ENCODE assay signal across 15 cellular contexts in genomic region chr1:15757016-15757543, GRCh38. TPM values are rescaled to one million over a fixed set of nuclear protein-coding genes. Genes with fewer than 3 reads are reported as not detected.
A peak's percentile ranks its signal among the peaks of the same experiment; 100 is the strongest.
DNase-seq lines count a peak whose midpoint lies in the region; ATAC-seq and TF ChIP-seq lines count a peak whose summit lies in the region.
"Had no signal": no experiment of that assay in that cellular context is flagged by ENCODE, and none has a peak within 500 bp of the region (broad histone marks: within the 10 kb centered on the region; RNA-seq: fewer than 3 reads in every experiment).

No MANE protein-coding gene starts in this region.

- H3K36me3 ChIP-seq in ES-I3 (ENCODE audit: insufficient read depth, low read length) = no peaks in the 10 kb centered on the region
- no peaks in the 10 kb centered on the region for H3K36me3 ChIP-seq in Panc1 (ENCODE audit: control insufficient read depth, insufficient read depth, low read length)
- H3K36me3 ChIP-seq in gastroesophageal sphincter = no peaks in the 10 kb centered on the region
- no peaks in the 10 kb centered on the region for H3K36me3 ChIP-seq in parathyroid adenoma (ENCODE audit: control insufficient read depth, insufficient read depth, low read length)

- H3K27me3 ChIP-seq in Panc1 (ENCODE audit: control insufficient read depth, insufficient read depth, low read length) = no peaks in the 10 kb centered on the region
- H3K27me3 ChIP-seq in gastroesophageal sphincter = peaks cover 16% of the 10 kb centered on the region
- H3K27me3 ChIP-seq in parathyroid adenoma (ENCODE audit: control insufficient read depth, insufficient read depth, low read length) = no peaks in the 10 kb centered on the region

- peak overlapping the region in 1 of 2 experiments; percentile 29; a peak in 1 of 4 replicates for H3K4me3 ChIP-seq in Panc1 (ENCODE audit: low read depth in 2 of 2, low read length in 2 of 2)
- no peak overlapping the region for H3K4me3 ChIP-seq in gastroesophageal sphincter
- H3K4me3 ChIP-seq in parathyroid adenoma (ENCODE audit: low read depth, low read length) = peak overlapping the region; percentile 35
- H3K4me3 ChIP-seq: K562 had no signal

- ATAC-seq in Panc1 (peak; percentile 22), gastroesophageal sphincter (no peak), GM19395 (IDR thresholded peaks at IDR 0.05; ENCODE audit: unreplicated experiment) (no peak), GM19023 (IDR thresholded peaks at IDR 0.05; ENCODE audit: unreplicated experiment) (no peak)
- no peak for ATAC-seq in activated CD8-positive, alpha-beta T cell treated with anti-CD3 and anti-CD28 coated beads, Interleukin-2, amount 10 ng/mL, durations not matched to agents 7 days and 5 days

- H3K4me2 ChIP-seq in parathyroid adenoma (ENCODE audit: low read length) = peak overlapping the region; percentile 60

- H3K4me1 ChIP-seq in ES-I3 (ENCODE audit: insufficient read depth, low read length) (peaks cover 34% of the 10 kb centered on the region), Panc1 (ENCODE audit: control insufficient read depth, insufficient read depth, low read length) (peaks cover 33% of the 10 kb centered on the region), gastroesophageal sphincter (peaks cover 0 to 63% (median 28%) of the 10 kb centered on the region in 3 donors), parathyroid adenoma (peaks cover 7% of the 10 kb centered on the region)

- H3K27ac ChIP-seq in Panc1 (ENCODE audit: low read length) = peak overlapping the region; percentile 66
- peak overlapping the region in 3 of 4 donors; percentile 77 to 88 (median 81) for H3K27ac ChIP-seq in gastroesophageal sphincter
- H3K27ac ChIP-seq in parathyroid adenoma = no peak overlapping the region

- no peaks in the 10 kb centered on the region for H3K79me2 ChIP-seq in parathyroid adenoma

- no TSS peak for BruUV-seq in Panc1 (replicated peaks; lab: Mats Ljungman, UMichigan)

- DNase-seq in Panc1 (ENCODE audit: low read depth, low spot score) = no peak
- DNase-seq in activated CD4-positive, alpha-beta memory T cell treated with anti-CD3 and anti-CD28 coated beads, Interleukin-2, amount 10 ng/mL, durations not matched to agents 7 days and 5 days = no peak
- no peak for DNase-seq in activated CD8-positive, alpha-beta T cell treated with anti-CD3 and anti-CD28 coated beads, Interleukin-2, amount 10 ng/mL, durations not matched to agents 7 days and 5 days
- DNase-seq: amniotic stem cell, GOT3 had no signal

- H3K36me3 Mint-ChIP-seq in activated CD4-positive, alpha-beta memory T cell treated with anti-CD3 and anti-CD28 coated beads, Interleukin-2, amount 10 ng/mL, durations not matched to agents 7 days and 5 days (ENCODE audit: low read depth) = no peaks in the 10 kb centered on the region
- no peaks in the 10 kb centered on the region for H3K36me3 Mint-ChIP-seq in activated CD8-positive, alpha-beta T cell treated with anti-CD3 and anti-CD28 coated beads, Interleukin-2, amount 10 ng/mL, durations not matched to agents 7 days and 5 days (ENCODE audit: low read depth)
- H3K36me3 Mint-ChIP-seq: CD4-positive, alpha-beta memory T cell had no signal

- TF ChIP-seq EP300 in gastroesophageal sphincter (IDR thresholded peaks at IDR 0.05) = no peak

- H3K4me1 Mint-ChIP-seq in activated CD4-positive, alpha-beta memory T cell treated with anti-CD3 and anti-CD28 coated beads, Interleukin-2, amount 10 ng/mL, durations not matched to agents 7 days and 5 days = peaks cover 11% of the 10 kb centered on the region
- H3K4me1 Mint-ChIP-seq in activated CD8-positive, alpha-beta T cell treated with anti-CD3 and anti-CD28 coated beads, Interleukin-2, amount 10 ng/mL, durations not matched to agents 7 days and 5 days (ENCODE audit: low read depth) = peaks cover 10% of the 10 kb centered on the region

- H3K9me3 ChIP-seq in ES-I3 (ENCODE audit: control insufficient read depth, insufficient read depth, low read length) = no peaks in the 10 kb centered on the region
- H3K9me3 ChIP-seq in Panc1 (ENCODE audit: control insufficient read depth, insufficient read depth, low read depth, low read length) = no peaks in the 10 kb centered on the region
- no peaks in the 10 kb centered on the region for H3K9me3 ChIP-seq in gastroesophageal sphincter
- no peaks in the 10 kb centered on the region for H3K9me3 ChIP-seq in parathyroid adenoma (ENCODE audit: control insufficient read depth, low read length)

- H3K27me3 Mint-ChIP-seq in activated CD4-positive, alpha-beta memory T cell treated with anti-CD3 and anti-CD28 coated beads, Interleukin-2, amount 10 ng/mL, durations not matched to agents 7 days and 5 days = peaks cover 51% of the 10 kb centered on the region
- peaks cover 41% of the 10 kb centered on the region for H3K27me3 Mint-ChIP-seq in activated CD8-positive, alpha-beta T cell treated with anti-CD3 and anti-CD28 coated beads, Interleukin-2, amount 10 ng/mL, durations not matched to agents 7 days and 5 days (ENCODE audit: low read depth)

- 100% methylated on average over 1 of the region's 9 CpGs; no CpG with 5 or more reads in 1 of the 2 donors for WGBS in gastroesophageal sphincter (ENCODE audit: low coverage in 1 of 2), 2 donors

- intact Hi-C loops in Panc1 (cut with micrococcal nuclease; ENCODE audit: unreplicated experiment) = no loop called here

- CTCF ChIA-PET in Panc1 (lab: Charles Lee) = interaction anchor here (0.5 kb wide), 1 partner anchor 163 kb away, joined by 5 read pairs; no protein-coding TSS in a partner anchor
- CTCF ChIA-PET in activated CD4-positive, alpha-beta memory T cell treated with anti-CD3 and anti-CD28 coated beads, Interleukin-2, amount 10 ng/mL, durations not matched to agents 7 days and 5 days (lab: Charles Lee) = no interaction called here
- CTCF ChIA-PET in activated CD8-positive, alpha-beta T cell treated with anti-CD3 and anti-CD28 coated beads, Interleukin-2, amount 10 ng/mL, durations not matched to agents 7 days and 5 days (lab: Charles Lee) = interaction anchor here (0.8 kb wide), 1 partner anchor 39 kb away, joined by 3 read pairs; no protein-coding TSS in a partner anchor

- no peaks in the 10 kb centered on the region for H3K9me3 Mint-ChIP-seq in activated CD4-positive, alpha-beta memory T cell treated with anti-CD3 and anti-CD28 coated beads, Interleukin-2, amount 10 ng/mL, durations not matched to agents 7 days and 5 days
- no peaks in the 10 kb centered on the region for H3K9me3 Mint-ChIP-seq in activated CD8-positive, alpha-beta T cell treated with anti-CD3 and anti-CD28 coated beads, Interleukin-2, amount 10 ng/mL, durations not matched to agents 7 days and 5 days (ENCODE audit: insufficient read depth)

- peak overlapping the region; percentile 73 for H3K9ac ChIP-seq in ES-I3 (ENCODE audit: low read depth, low read length)
- no peak overlapping the region for H3K9ac ChIP-seq in parathyroid adenoma

- in situ Hi-C loops in Panc1 (cut with HindIII; ENCODE audit: low pct_unique_long_range_greater_than_20kb, low sequenced_read_pairs) = no loop called here

- H3K4me3 Mint-ChIP-seq in activated CD4-positive, alpha-beta memory T cell treated with anti-CD3 and anti-CD28 coated beads, Interleukin-2, amount 10 ng/mL, durations not matched to agents 7 days and 5 days = no peak overlapping the region
- no peak overlapping the region for H3K4me3 Mint-ChIP-seq in activated CD8-positive, alpha-beta T cell treated with anti-CD3 and anti-CD28 coated beads, Interleukin-2, amount 10 ng/mL, durations not matched to agents 7 days and 5 days

- no peak for TF ChIP-seq POLR2A in gastroesophageal sphincter (IDR thresholded peaks at IDR 0.05)

- peak overlapping the region; percentile 46 for H2AFZ ChIP-seq in parathyroid adenoma

- POLR2A ChIA-PET in Panc1 (lab: Charles Lee) = no interaction called here
- POLR2A ChIA-PET in activated CD4-positive, alpha-beta memory T cell treated with anti-CD3 and anti-CD28 coated beads, Interleukin-2, amount 10 ng/mL, durations not matched to agents 7 days and 5 days (lab: Charles Lee) = interaction anchor here (1.2 kb wide), 1 partner anchor 481 kb away, joined by 3 read pairs; no protein-coding TSS in a partner anchor
- POLR2A ChIA-PET in activated CD8-positive, alpha-beta T cell treated with anti-CD3 and anti-CD28 coated beads, Interleukin-2, amount 10 ng/mL, durations not matched to agents 7 days and 5 days (lab: Charles Lee) = no interaction called here

- TF ChIP-seq CTCF in Panc1 (IDR thresholded peaks at IDR 0.05) = no peak
- no peak for TF ChIP-seq CTCF in gastroesophageal sphincter (IDR thresholded peaks at IDR 0.05)
- no peak for TF ChIP-seq CTCF in parathyroid adenoma (IDR thresholded peaks at IDR 0.05)

- H3K27ac Mint-ChIP-seq in activated CD4-positive, alpha-beta memory T cell treated with anti-CD3 and anti-CD28 coated beads, Interleukin-2, amount 10 ng/mL, durations not matched to agents 7 days and 5 days = no peak overlapping the region
- H3K27ac Mint-ChIP-seq in activated CD8-positive, alpha-beta T cell treated with anti-CD3 and anti-CD28 coated beads, Interleukin-2, amount 10 ng/mL, durations not matched to agents 7 days and 5 days = no peak overlapping the region
- H3K27ac Mint-ChIP-seq: CD4-positive, alpha-beta memory T cell had no signal

RNA-seq across cellular contexts. Expression of gene FBLIM1, which starts 1.5 kb away (rescaled TPM):
- total RNA-seq in Panc1 (2021; ENCODE audit: unreplicated experiment) (4.3 TPM), gastroesophageal sphincter (100 to 1,000 TPM in 1 of 4 donors, 10 to 100 TPM in 3; 40.4 to 106 (median 47.0) TPM)
- 3.6 TPM for polyA plus RNA-seq in Panc1 (2012; ENCODE audit: insufficient read length)
- not detected for total RNA-seq in activated CD4-positive, alpha-beta memory T cell treated with anti-CD3 and anti-CD28 coated beads, Interleukin-2, amount 10 ng/mL, durations not matched to agents 7 days and 5 days
- total RNA-seq in activated CD8-positive, alpha-beta T cell treated with anti-CD3 and anti-CD28 coated beads, Interleukin-2, amount 10 ng/mL, durations not matched to agents 7 days and 5 days = not detected
- total RNA-seq: CD4-positive, alpha-beta memory T cell had no signal
- polyA plus RNA-seq: CD4-positive, alpha-beta memory T cell had no signal

RNA-seq across cellular contexts. Expression of gene TMEM82, which starts 14.8 kb away (rescaled TPM):
- total RNA-seq in Panc1 (2021; ENCODE audit: unreplicated experiment) (not detected), gastroesophageal sphincter (not detected)
- polyA plus RNA-seq in Panc1 (2012; ENCODE audit: insufficient read length) = not detected
- total RNA-seq in activated CD4-positive, alpha-beta memory T cell treated with anti-CD3 and anti-CD28 coated beads, Interleukin-2, amount 10 ng/mL, durations not matched to agents 7 days and 5 days = not detected
- total RNA-seq in activated CD8-positive, alpha-beta T cell treated with anti-CD3 and anti-CD28 coated beads, Interleukin-2, amount 10 ng/mL, durations not matched to agents 7 days and 5 days = not detected
- total RNA-seq: CD4-positive, alpha-beta memory T cell; esophagus mucosa; K562; pulmonary artery endothelial cell; ureter had no signal
- polyA plus RNA-seq: CD4-positive, alpha-beta memory T cell; K562 had no signal

RNA-seq across cellular contexts. Expression of gene SLC25A34, which starts 21.0 kb away (rescaled TPM):
- total RNA-seq in Panc1 (2021; ENCODE audit: unreplicated experiment) (0.64 TPM), gastroesophageal sphincter (1 to 10 TPM in 2 of 4 donors, under 1 TPM in 2; 0.10 to 2.0 (median 1.1) TPM)
- polyA plus RNA-seq in Panc1 (2012; ENCODE audit: insufficient read length) = 0.24 TPM
- total RNA-seq in activated CD4-positive, alpha-beta memory T cell treated with anti-CD3 and anti-CD28 coated beads, Interleukin-2, amount 10 ng/mL, durations not matched to agents 7 days and 5 days = 1 to 10 TPM; 1.4 to 1.9 TPM
- total RNA-seq in activated CD8-positive, alpha-beta T cell treated with anti-CD3 and anti-CD28 coated beads, Interleukin-2, amount 10 ng/mL, durations not matched to agents 7 days and 5 days = 1 to 10 TPM; 1.6 TPM

RNA-seq across cellular contexts. Expression of gene UQCRHL, which starts 50.4 kb away (rescaled TPM):
- total RNA-seq in Panc1 (2021; ENCODE audit: unreplicated experiment) (2.6 TPM), gastroesophageal sphincter (1 to 10 TPM in 2 of 4 donors, under 1 TPM in 2; 0.40 to 1.4 (median 0.85) TPM)
- polyA plus RNA-seq in Panc1 (2012; ENCODE audit: insufficient read length) = 2.3 TPM
- total RNA-seq in activated CD4-positive, alpha-beta memory T cell treated with anti-CD3 and anti-CD28 coated beads, Interleukin-2, amount 10 ng/mL, durations not matched to agents 7 days and 5 days = 1 to 10 TPM; 1.5 to 1.6 TPM
- 1 to 10 TPM; 2.4 to 2.8 TPM for total RNA-seq in activated CD8-positive, alpha-beta T cell treated with anti-CD3 and anti-CD28 coated beads, Interleukin-2, amount 10 ng/mL, durations not matched to agents 7 days and 5 days
